Comparison of ENCODE assay signal across 1 cellular context in the genomic region with DNA sequence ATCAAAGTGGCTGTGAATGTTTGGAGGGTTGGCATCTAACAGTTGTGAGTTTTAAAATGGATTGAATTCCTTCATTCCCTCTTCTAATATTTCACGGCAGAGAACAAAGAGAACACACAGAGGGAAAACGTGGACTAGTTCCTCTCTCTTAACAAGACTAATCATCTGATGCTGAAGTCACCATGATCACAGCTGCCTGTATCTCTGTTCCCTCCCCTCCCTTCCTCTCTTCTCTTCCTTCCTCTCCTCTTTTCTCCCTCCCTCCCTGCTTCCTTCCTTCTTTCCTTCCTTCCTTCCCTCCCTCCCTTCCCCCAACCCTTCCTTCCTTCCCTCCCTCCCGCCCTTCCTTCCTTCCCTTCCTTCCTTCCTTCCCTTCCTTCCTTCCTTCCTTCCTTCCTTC.
TF ChIP-seq lines count a peak whose summit lies in the region.

No MANE protein-coding gene starts in this region.

TF ChIP-seq in H1, 55 proteins besides CTCF, POLR2A, EP300 and RAD21:
- TF ChIP-seq POU5F1 (IDR thresholded peaks at IDR 0.05; ENCODE audit: low read depth, low read length), result no peak
- TF ChIP-seq, protein P1, sequence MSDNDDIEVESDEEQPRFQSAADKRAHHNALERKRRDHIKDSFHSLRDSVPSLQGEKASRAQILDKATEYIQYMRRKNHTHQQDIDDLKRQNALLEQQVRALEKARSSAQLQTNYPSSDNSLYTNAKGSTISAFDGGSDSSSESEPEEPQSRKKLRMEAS (IDR thresholded peaks at IDR 0.05), result no peak
- no peak for TF ChIP-seq RFX5 (IDR thresholded peaks at IDR 0.05; ENCODE audit: borderline replicate concordance, low read depth, low read length)
- TF ChIP-seq TEAD4 (IDR thresholded peaks at IDR 0.05; ENCODE audit: low read depth, low read length), result no peak
- TF ChIP-seq CHD2 (IDR thresholded peaks at IDR 0.05; ENCODE audit: low read length), result no peak
- TF ChIP-seq SP4 (IDR thresholded peaks at IDR 0.05; ENCODE audit: low read length), result no peak
- TF ChIP-seq, protein P2, sequence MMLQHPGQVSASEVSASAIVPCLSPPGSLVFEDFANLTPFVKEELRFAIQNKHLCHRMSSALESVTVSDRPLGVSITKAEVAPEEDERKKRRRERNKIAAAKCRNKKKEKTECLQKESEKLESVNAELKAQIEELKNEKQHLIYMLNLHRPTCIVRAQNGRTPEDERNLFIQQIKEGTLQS (IDR thresholded peaks at IDR 0.05; ENCODE audit: insufficient read depth, low read depth, low read length), result no peak
- TF ChIP-seq ZNF274 (IDR thresholded peaks at IDR 0.05; ENCODE audit: borderline replicate concordance, extremely low read depth, low read length), result no peak
- no peak for TF ChIP-seq CREB1 (IDR thresholded peaks at IDR 0.05)
- TF ChIP-seq TAF1 (IDR thresholded peaks at IDR 0.05; ENCODE audit: low read depth, low read length), result no peak
- no peak for TF ChIP-seq GTF2F1 (IDR thresholded peaks at IDR 0.05; ENCODE audit: borderline replicate concordance, low read depth, low read length)
- TF ChIP-seq, protein P3, sequence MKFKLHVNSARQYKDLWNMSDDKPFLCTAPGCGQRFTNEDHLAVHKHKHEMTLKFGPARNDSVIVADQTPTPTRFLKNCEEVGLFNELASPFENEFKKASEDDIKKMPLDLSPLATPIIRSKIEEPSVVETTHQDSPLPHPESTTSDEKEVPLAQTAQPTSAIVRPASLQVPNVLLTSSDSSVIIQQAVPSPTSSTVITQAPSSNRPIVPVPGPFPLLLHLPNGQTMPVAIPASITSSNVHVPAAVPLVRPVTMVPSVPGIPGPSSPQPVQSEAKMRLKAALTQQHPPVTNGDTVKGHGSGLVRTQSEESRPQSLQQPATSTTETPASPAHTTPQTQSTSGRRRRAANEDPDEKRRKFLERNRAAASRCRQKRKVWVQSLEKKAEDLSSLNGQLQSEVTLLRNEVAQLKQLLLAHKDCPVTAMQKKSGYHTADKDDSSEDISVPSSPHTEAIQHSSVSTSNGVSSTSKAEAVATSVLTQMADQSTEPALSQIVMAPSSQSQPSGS (IDR thresholded peaks at IDR 0.05; ENCODE audit: low read length), result no peak
- TF ChIP-seq SUZ12 (IDR thresholded peaks at IDR 0.05; ENCODE audit: low read length), result no peak
- no peak for TF ChIP-seq TAF7 (optimal IDR thresholded peaks at IDR 0.05; ENCODE audit: borderline replicate concordance, low read depth, low read length)
- no peak for TF ChIP-seq RXRA (IDR thresholded peaks at IDR 0.05; ENCODE audit: insufficient read depth, low read depth, low read length)
- TF ChIP-seq ASH2L (IDR thresholded peaks at IDR 0.05; ENCODE audit: low read length), result no peak
- TF ChIP-seq CTBP2 (IDR thresholded peaks at IDR 0.05; ENCODE audit: borderline replicate concordance, insufficient read depth, insufficient read length, low read length), result no peak
- TF ChIP-seq EZH2 (IDR thresholded peaks at IDR 0.05; ENCODE audit: low read depth, low read length, severe bottlenecking), result no peak
